18 cellular contexts compared by ENCODE assay signal in genomic region chr2:74725287-74725686, GRCh38.
DNase-seq lines count a peak whose midpoint lies in the region; ATAC-seq, FAIRE-seq and TF ChIP-seq lines count a peak whose summit lies in the region.
"Had no signal": no experiment of that assay in that cellular context is flagged by ENCODE, and none has a peak within 500 bp of the region (broad histone marks: within the 10 kb centered on the region; RNA-seq: fewer than 3 reads in every experiment).

No MANE protein-coding gene starts in this region.

- H3K36me3 Mint-ChIP-seq in CD4-positive, alpha-beta T cell (ENCODE audit: low read depth): no peaks in the 10 kb centered on the region
- H3K36me3 Mint-ChIP-seq: CD4-positive, alpha-beta memory T cell had no signal

- H3K27ac Mint-ChIP-seq in CD4-positive, alpha-beta T cell: no peak overlapping the region
- H3K27ac Mint-ChIP-seq: CD4-positive, alpha-beta memory T cell had no signal

- TF ChIP-seq CTCF in PC-9 (conservative IDR thresholded peaks at IDR 0.05): no peak
- TF ChIP-seq CTCF in H1 (IDR thresholded peaks at IDR 0.05; ENCODE audit: control extremely low read depth in 1 of 3, insufficient read depth in 1 of 3, low read depth in 1 of 3, low read length in 3 of 3): no peak
- TF ChIP-seq CTCF in CD4-positive, alpha-beta T cell (IDR thresholded peaks at IDR 0.05): no peak

- TF ChIP-seq POLR2A in H1 (IDR thresholded peaks at IDR 0.05; ENCODE audit: control extremely low read depth in 1 of 2, low read depth in 2 of 2, low read length in 2 of 2): no peak

- no peak for FAIRE-seq in H1 (lab: Jason Lieb, UNC)
- FAIRE-seq: A204.1, GM12878, K562 had no signal

- H3K14ac ChIP-seq in H1 (ENCODE audit: insufficient read length): no peak overlapping the region

- H3F3A ChIP-seq in PC-9 (ENCODE audit: insufficient read depth, low read depth): peaks cover 9% of the 10 kb centered on the region; the same call in 1 of the 2 replicates

- no peak overlapping the region for H4K91ac ChIP-seq in H1 (replicated peaks; ENCODE audit: insufficient read length, low read length)

- H3K4ac ChIP-seq in H1 (replicated peaks; ENCODE audit: insufficient read length, low read depth, low read length): no peak overlapping the region

- no peak overlapping the region for H2BK20ac ChIP-seq in H1 (ENCODE audit: low read length)

- H3K9ac ChIP-seq in H1 (replicated peaks in 1 of 4; ENCODE audit: extremely low read depth in 1 of 4, low read depth in 3 of 4, low read length in 3 of 4): no peak overlapping the region

- H4K5ac ChIP-seq in H1 (ENCODE audit: insufficient read length, low read depth, low read length): no peak overlapping the region

- ATAC-seq in GM21381 (IDR thresholded peaks at IDR 0.05; ENCODE audit: unreplicated experiment): no peak
- ATAC-seq in CD4-positive, alpha-beta T cell (ENCODE audit: poor library complexity): no peak
- ATAC-seq: GM12878, K562 had no signal

- peaks cover 22% of the 10 kb centered on the region for H3K27me3 Mint-ChIP-seq in CD4-positive, alpha-beta T cell

- H3K27me3 ChIP-seq in PC-9 (ENCODE audit: insufficient read depth, low read depth) (no peaks in the 10 kb centered on the region), H1 (replicated peaks in 1 of 4; ENCODE audit: control insufficient read depth in 3 of 4, extremely low read depth in 1 of 4, insufficient read depth in 3 of 4, low read length in 3 of 4) (no peaks in the 10 kb centered on the region)
- H3K27me3 ChIP-seq in CD4-positive, alpha-beta T cell (ENCODE audit: control insufficient read depth, insufficient read depth, low read length): no peaks in the 10 kb centered on the region

- H4K20me1 ChIP-seq in PC-9 (ENCODE audit: insufficient read depth) (no peaks in the 10 kb centered on the region), H1 (replicated peaks in 1 of 2; ENCODE audit: control insufficient read depth in 1 of 2, insufficient read depth in 2 of 2, low read length in 2 of 2) (no peaks in the 10 kb centered on the region)

- no TSS peak for BruUV-seq in PC-9 (replicated peaks; lab: Mats Ljungman, UMichigan)

- no peak overlapping the region for H2BK15ac ChIP-seq in H1 (ENCODE audit: low read length)

- no peak overlapping the region for H4K8ac ChIP-seq in H1 (ENCODE audit: extremely low read depth, insufficient read depth, low read length)

- WGBS in H1 (ENCODE audit: extremely low coverage in 1 of 2, insufficient coverage in 1 of 2, insufficient read length in 1 of 2, insufficient replicate concordance in 2 of 2, low coverage in 1 of 2, low lambda C conversion rate in 2 of 2, missing lambda C conversion rate in 1 of 2), 2 experiments: 93% methylated on average over 1 of the region's 1 CpG; no CpG with 5 or more reads in 1 of the 2 experiments

- peak overlapping the region; percentile 20 for H3K4me2 ChIP-seq in PC-9
- no peak overlapping the region for H3K4me2 ChIP-seq in H1 (ENCODE audit: insufficient read depth in 1 of 2, low read depth in 2 of 2, low read length in 2 of 2)

- CTCF ChIA-PET in PC-9 (lab: Charles Lee): interaction anchor here (1.0 kb wide), 1 partner anchor 9 kb away, joined by 3 read pairs; no protein-coding TSS in a partner anchor
- CTCF ChIA-PET in H1 (lab: Charles Lee; ENCODE audit: partially characterized antibody): interaction anchor here (0.8 to 7.1 kb wide), 2 partner anchors 11 to 56 kb away, joined by 5 to 43 read pairs; no protein-coding TSS in a partner anchor
- CTCF ChIA-PET in CD4-positive, alpha-beta T cell (lab: Charles Lee): interaction anchor here (1.4 kb wide), 1 partner anchor 10 kb away, joined by 3 read pairs; no protein-coding TSS in a partner anchor

- H3K23ac ChIP-seq in H1 (ENCODE audit: insufficient read length): no peak overlapping the region

- no peak overlapping the region for H2AK5ac ChIP-seq in H1 (ENCODE audit: low read depth, low read length)

- TF ChIP-seq EP300 in H1 (IDR thresholded peaks at IDR 0.05; ENCODE audit: borderline replicate concordance in 1 of 2, low read depth in 2 of 2, low read length in 2 of 2): no peak

- H2BK12ac ChIP-seq in H1 (ENCODE audit: low read depth, low read length): no peak overlapping the region

- DNase-seq in EH (ENCODE audit: low read depth) (peak; percentile 29), PC-9 (peak in 1 of 2 experiments; percentile 60), H1 (ENCODE audit: low read depth in 1 of 2, low spot score in 2 of 2) (no peak), NCI-H2029 treated with DMSO at 0.1 percent for 48 hours (lab: John Stamatoyannopoulos, UW) (no peak)
- DNase-seq in CD4-positive, alpha-beta T cell: no peak
- DNase-seq: AML-193; CD4-positive, alpha-beta memory T cell; DMS153; DMS79; GF-D8; IMR-90 had no signal

- TF ChIP-seq RAD21 in H1 (IDR thresholded peaks at IDR 0.05 in 1 of 2, conservative IDR thresholded peaks at IDR 0.05 in 1 of 2; ENCODE audit: low read depth in 2 of 2, low read length in 2 of 2): no peak

- H3K4me1 ChIP-seq in PC-9 (replicated peaks; ENCODE audit: insufficient read depth) (peaks cover 18% of the 10 kb centered on the region), H1 (replicated peaks in 1 of 4; ENCODE audit: control insufficient read depth in 3 of 4, insufficient read depth in 4 of 4, low read length in 3 of 4) (no peaks in the 10 kb centered on the region)
- H3K4me1 ChIP-seq: HAP-1 had no signal

- H3K23me2 ChIP-seq in H1 (ENCODE audit: low read depth, low read length): no peaks in the 10 kb centered on the region

- H3K79me2 ChIP-seq in PC-9 (ENCODE audit: low read depth): no peaks in the 10 kb centered on the region
- H3K79me2 ChIP-seq in H1 (ENCODE audit: control insufficient read depth in 1 of 2, insufficient read depth in 2 of 2, low read length in 2 of 2): no peaks in the 10 kb centered on the region

- peak overlapping the region; percentile 26 for H3K56ac ChIP-seq in H1 (replicated peaks; ENCODE audit: insufficient read length, low read depth, low read length)

- H3K4me3 ChIP-seq in PC-9: no peak overlapping the region
- H3K4me3 ChIP-seq in H1 (ENCODE audit: extremely low read depth in 1 of 4, insufficient read depth in 2 of 4, low read depth in 3 of 4, low read length in 4 of 4): no peak overlapping the region
- H3K4me3 ChIP-seq: GM12878, HAP-1, K562 had no signal

- no peak overlapping the region for H3K18ac ChIP-seq in H1 (ENCODE audit: extremely low read depth, low read length)

- no peaks in the 10 kb centered on the region for H3K79me1 ChIP-seq in H1 (ENCODE audit: low read depth, low read length)

- intact Hi-C loops in PC-9 (cut with micrococcal nuclease; ENCODE audit: unreplicated experiment): no loop called here
- intact Hi-C loops in CD4-positive, alpha-beta T cell (cut with DNase I, micrococcal nuclease): no loop called here

- H3K9me3 Mint-ChIP-seq in CD4-positive, alpha-beta T cell: no peaks in the 10 kb centered on the region

- H2BK120ac ChIP-seq in H1 (replicated peaks; ENCODE audit: low read depth, low read length): no peak overlapping the region

- H3K27ac ChIP-seq in PC-9 (peak overlapping the region; percentile 42), H1 (ENCODE audit: low read depth, low read length) (no peak overlapping the region)
- H3K27ac ChIP-seq in CD4-positive, alpha-beta T cell (ENCODE audit: low read depth, low read length): no peak overlapping the region
- H3K27ac ChIP-seq: C4-2B, HL-60 had no signal

- no peak overlapping the region for H2AFZ ChIP-seq in PC-9
- H2AFZ ChIP-seq in H1 (ENCODE audit: low read length): no peak overlapping the region

- POLR2A ChIA-PET in PC-9 (lab: Charles Lee; ENCODE audit: unreplicated experiment) (no interaction called here), H1 (lab: Charles Lee; ENCODE audit: partially characterized antibody) (no interaction called here)
- POLR2A ChIA-PET in CD4-positive, alpha-beta T cell (lab: Charles Lee): no interaction called here

- no peaks in the 10 kb centered on the region for H3K4me1 Mint-ChIP-seq in CD4-positive, alpha-beta T cell (ENCODE audit: low read depth)
- H3K4me1 Mint-ChIP-seq: CD4-positive, alpha-beta memory T cell had no signal

- H3K4me3 Mint-ChIP-seq in CD4-positive, alpha-beta T cell: no peak overlapping the region
- H3K4me3 Mint-ChIP-seq: CD4-positive, alpha-beta memory T cell had no signal

- no peaks in the 10 kb centered on the region for H3K9me2 ChIP-seq in PC-9 (ENCODE audit: insufficient read depth)

- peaks cover 10% of the 10 kb centered on the region; the same call in 1 of the 2 replicates for H3K9me3 ChIP-seq in PC-9 (ENCODE audit: insufficient read depth, low read depth)
- no peaks in the 10 kb centered on the region; a peak in 1 of 4 replicates for H3K9me3 ChIP-seq in H1 (ENCODE audit: insufficient read depth in 2 of 2, low read depth in 1 of 2, low read length in 1 of 2)
- H3K9me3 ChIP-seq in CD4-positive, alpha-beta T cell (ENCODE audit: control insufficient read depth, low read length): no peaks in the 10 kb centered on the region
- H3K9me3 ChIP-seq: HAP-1 had no signal

- H2BK5ac ChIP-seq in H1 (ENCODE audit: low read depth, low read length): no peak overlapping the region

- no peaks in the 10 kb centered on the region for H3K36me3 ChIP-seq in PC-9 (ENCODE audit: low read depth)
- no peaks in the 10 kb centered on the region for H3K36me3 ChIP-seq in H1 (ENCODE audit: control insufficient read depth in 2 of 4, insufficient read depth in 4 of 4, low read length in 3 of 4)
- H3K36me3 ChIP-seq: HAP-1 had no signal

TF ChIP-seq in H1, 55 proteins besides CTCF, POLR2A, EP300 and RAD21:
- TF ChIP-seq RNF2 (IDR thresholded peaks at IDR 0.05; ENCODE audit: borderline replicate concordance, low read depth, low read length, missing control alignments, poor library complexity, severe bottlenecking): no peak
- TF ChIP-seq CREB1 (IDR thresholded peaks at IDR 0.05): no peak
- TF ChIP-seq MAX (IDR thresholded peaks at IDR 0.05): no peak
- TF ChIP-seq CHD1 (IDR thresholded peaks at IDR 0.05; ENCODE audit: low read depth, low read length): no peak
- TF ChIP-seq RFX5 (IDR thresholded peaks at IDR 0.05; ENCODE audit: borderline replicate concordance, low read depth, low read length): no peak
- TF ChIP-seq NANOG (IDR thresholded peaks at IDR 0.05; ENCODE audit: insufficient read depth, low read depth, low read length, poor library complexity, severe bottlenecking): no peak
